In genomic region chr19:3275068-3275582, GRCh38 we compare ENCODE assay signal across 8 cellular contexts. TPM values are rescaled to one million over a fixed set of nuclear protein-coding genes. Genes with fewer than 3 reads are reported as not detected.
DNase-seq lines count a peak whose midpoint lies in the region; ATAC-seq and TF ChIP-seq lines count a peak whose summit lies in the region.

No MANE protein-coding gene starts in this region.

- H3K9me3 Mint-ChIP-seq in immature natural killer cell, result peaks cover 0 to 3% (median 0%) of the 10 kb centered on the region in 6 donors
- H3K9me3 Mint-ChIP-seq in stimulated activated naive CD8-positive, alpha-beta T cell treated with anti-CD3 and anti-CD28 coated beads, Interleukin-15, amount 100 ng/mL, for 72 hours, result no peaks in the 10 kb centered on the region

- H3K27ac Mint-ChIP-seq in immature natural killer cell, result peak overlapping the region in 4 of 6 donors; percentile 26 to 84 (median 82)
- H3K27ac Mint-ChIP-seq in stimulated activated naive CD8-positive, alpha-beta T cell treated with anti-CD3 and anti-CD28 coated beads, Interleukin-15, amount 100 ng/mL, for 72 hours, result peak overlapping the region; percentile 16 to 94

- peaks cover 13 to 17% of the 10 kb centered on the region in 2 donors for H3K4me1 Mint-ChIP-seq in immature natural killer cell
- peaks cover 12% of the 10 kb centered on the region for H3K4me1 Mint-ChIP-seq in stimulated activated naive CD8-positive, alpha-beta T cell treated with anti-CD3 and anti-CD28 coated beads, Interleukin-15, amount 100 ng/mL, for 72 hours

- DNase-seq in GM13976 (ENCODE audit: low spot score) (peak; percentile 84), NCI-H2227 treated with DMSO at 0.1 percent for 48 hours (lab: John Stamatoyannopoulos, UW) (peak; percentile 46), immature natural killer cell (peak in 1 of 3 donors; percentile 12), NOMO-1 (lab: John Stamatoyannopoulos, UW; ENCODE audit: unreplicated experiment in 2 of 2) (no peak)
- DNase-seq in activated naive CD8-positive, alpha-beta T cell treated with anti-CD3 and anti-CD28 coated beads, Interleukin-2, amount 50 U/mL, for 16 hours (ENCODE audit: low read depth, low spot score), result peak; percentile 30
- DNase-seq in stimulated activated naive CD8-positive, alpha-beta T cell treated with anti-CD3 and anti-CD28 coated beads, Interleukin-15, amount 100 ng/mL, for 72 hours, result peak in 1 of 2 donors; percentile 49

- no peaks in the 10 kb centered on the region for H3K36me3 Mint-ChIP-seq in immature natural killer cell

- peaks cover 9 to 16% (median 14%) of the 10 kb centered on the region in 3 donors for H3K27me3 Mint-ChIP-seq in immature natural killer cell (ENCODE audit: low read depth in 3 of 3)
- peaks cover 12% of the 10 kb centered on the region for H3K27me3 Mint-ChIP-seq in stimulated activated naive CD8-positive, alpha-beta T cell treated with anti-CD3 and anti-CD28 coated beads, Interleukin-15, amount 100 ng/mL, for 72 hours

- TF ChIP-seq CTCF in 22Rv1 (IDR thresholded peaks at IDR 0.05) (no peak), GM13976 (IDR thresholded peaks at IDR 0.05; ENCODE audit: borderline replicate concordance, control extremely low read depth, extremely low read depth, insufficient read depth, missing control alignments) (peak; percentile 69)

- peak overlapping the region; percentile 57 for H3K27ac ChIP-seq in 22Rv1

- in situ Hi-C loops in GM13976 (cut with MboI; ENCODE audit: low sequenced_read_pairs, unreplicated experiment), result no loop called here

- ATAC-seq in stimulated activated naive CD8-positive, alpha-beta T cell treated with anti-CD3 and anti-CD28 coated beads, Interleukin-15, amount 100 ng/mL, for 72 hours, result peak; percentile 71
- ATAC-seq in HG02938 (IDR thresholded peaks at IDR 0.05; ENCODE audit: unreplicated experiment), result no peak

- peak overlapping the region; percentile 84 to 89 (median 86) for H3K4me3 Mint-ChIP-seq in immature natural killer cell
- H3K4me3 Mint-ChIP-seq in stimulated activated naive CD8-positive, alpha-beta T cell treated with anti-CD3 and anti-CD28 coated beads, Interleukin-15, amount 100 ng/mL, for 72 hours, result peak overlapping the region; percentile 88 to 96

RNA-seq across cellular contexts. Expression of gene CELF5, which starts 50.7 kb away (rescaled TPM):
- not detected for polyA plus RNA-seq in immature natural killer cell

Comparison
In these comparisons a context has a peak if more than half of its experiments do, and no peak if none do; other contexts are left out.
1. DNase-seq: peak in GM13976 (single experiment), NCI-H2227 treated with DMSO at 0.1 percent for 48 hours (single experiment) and activated naive CD8-positive, alpha-beta T cell treated with anti-CD3 and anti-CD28 coated beads, Interleukin-2, amount 50 U/mL, for 16 hours (single experiment); none in NOMO-1 (0 of 2).